24 cellular contexts compared by ENCODE assay signal in the genomic region with DNA sequence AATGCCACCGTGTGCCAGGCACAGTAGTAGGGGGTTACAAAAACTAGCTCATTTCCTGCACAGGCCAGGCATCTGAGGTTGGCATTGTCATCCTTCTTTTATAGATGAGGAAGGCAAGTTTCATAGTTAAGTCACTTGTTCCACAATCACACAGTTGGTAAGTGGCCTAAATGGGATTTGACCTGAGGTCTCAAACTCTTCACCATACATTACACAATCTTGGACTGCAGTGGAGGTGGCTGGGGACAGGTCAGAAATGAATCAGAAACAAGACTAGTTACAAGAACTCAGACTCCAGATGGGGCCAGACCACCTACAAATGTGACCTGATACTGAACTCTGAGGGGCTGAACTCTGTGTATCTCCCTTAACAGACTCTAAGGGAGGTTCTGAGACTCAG. TPM values are rescaled to one million over a fixed set of nuclear protein-coding genes. Genes with fewer than 3 reads are reported as not detected.
"Had no signal": no experiment of that assay in that cellular context is flagged by ENCODE, and none has a peak within 500 bp of the region (broad histone marks: within the 10 kb centered on the region; RNA-seq: fewer than 3 reads in every experiment).

No MANE protein-coding gene starts in this region.

- ATAC-seq: effector memory CD8-positive, alpha-beta T cell; esophagus mucosa; gastrocnemius medialis; heart right ventricle; left cardiac atrium; left lung; left ventricle myocardium superior; lower lobe of right lung; mucosa of descending colon had no signal

- H3K9me3 Mint-ChIP-seq: dendritic cell treated with granulocyte-macrophage colony-stimulating factor and Interleukin-4, amounts not matched to agents 40 ng/mL and 50 ng/mL, for 4 days; effector memory CD8-positive, alpha-beta T cell; endodermal cell had no signal

- H3K4me3 ChIP-seq: colonic mucosa, esophagus squamous epithelium, gastrocnemius medialis, heart right ventricle, left lung, lower lobe of right lung, mucosa of descending colon had no signal

- H3K27me3 ChIP-seq: colonic mucosa, gastrocnemius medialis, left lung had no signal

- H3K4me3 Mint-ChIP-seq: dendritic cell treated with granulocyte-macrophage colony-stimulating factor and Interleukin-4, amounts not matched to agents 40 ng/mL and 50 ng/mL, for 4 days; effector memory CD8-positive, alpha-beta T cell; endodermal cell; mesothelial cell of epicardium had no signal

- H3K36me3 ChIP-seq: colonic mucosa, esophagus squamous epithelium, gastrocnemius medialis, heart right ventricle, left lung, lower lobe of right lung had no signal

- H3K36me3 Mint-ChIP-seq: mesothelial cell of epicardium had no signal

- H3K4me1 Mint-ChIP-seq: endodermal cell, mesothelial cell of epicardium had no signal

- H3K27ac Mint-ChIP-seq: dendritic cell treated with granulocyte-macrophage colony-stimulating factor and Interleukin-4, amounts not matched to agents 40 ng/mL and 50 ng/mL, for 4 days; effector memory CD8-positive, alpha-beta T cell; endodermal cell; mesothelial cell of epicardium had no signal

- DNase-seq: colonic mucosa; cortex of kidney; effector CD8-positive, alpha-beta T cell; effector memory CD8-positive, alpha-beta T cell; endodermal cell; erythroblast; esophagus squamous epithelium; foreskin fibroblast; foreskin melanocyte; gastrocnemius medialis; glutamatergic neuron; heart right ventricle; hippocampal formation; left cardiac atrium; left lung; left ventricle myocardium superior; lower lobe of right lung; mesenchymal stem cell; mucosa of descending colon had no signal

RNA-seq across cellular contexts. Expression of gene CHGB, which starts 10.4 kb away (rescaled TPM):
- total RNA-seq: glomerular endothelial cell, left lung, mesenteric fat pad had no signal
